Comparison of ENCODE assay signal across 8 cellular contexts in the genomic region with DNA sequence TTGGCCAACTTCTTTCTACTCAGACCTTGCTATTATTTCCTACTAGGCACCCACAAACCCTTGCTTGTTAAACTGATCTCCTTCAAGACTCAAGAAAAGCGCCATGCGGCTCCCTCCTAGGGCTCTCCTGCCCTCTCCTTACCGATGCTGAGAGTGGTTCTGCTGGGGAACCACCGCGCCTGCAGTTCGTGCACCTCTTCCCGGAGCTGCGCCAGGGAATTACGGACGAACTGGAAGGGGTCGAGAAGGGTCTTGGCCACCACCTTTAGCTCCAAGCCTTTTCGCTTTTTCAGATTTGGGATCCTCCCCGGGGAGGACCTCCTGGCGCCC.
DNase-seq lines count a peak whose midpoint lies in the region; ATAC-seq and TF ChIP-seq lines count a peak whose summit lies in the region.
"Not testable (repeated sequence)": the region's sequence is repeated elsewhere in the genome, so short reads cannot be mapped to it uniquely, and the experiment has no call there.

No MANE protein-coding gene starts in this region.

- DNase-seq in CD8-positive, alpha-beta T cell; NB4 (ENCODE audit: low read depth); colonic mucosa; Right ventricle myocardium inferior (ENCODE audit: missing footprints); lower lobe of right lung; progenitor cell of endocrine pancreas (ENCODE audit: low spot score, unreplicated experiment); upper lobe of left lung: not testable (repeated sequence)

- H3K27ac ChIP-seq in CD8-positive, alpha-beta T cell (ENCODE audit: low read depth, low read length); colonic mucosa; lower lobe of right lung; upper lobe of left lung: not testable (repeated sequence)

- not testable (repeated sequence) for H3K9me3 Mint-ChIP-seq in CD8-positive, alpha-beta T cell; activated T-helper 17 cell treated with anti-CD3 and anti-CD28 coated beads, Interleukin-2, amount 50 U/mL, for 72 hours; progenitor cell of endocrine pancreas (ENCODE audit: low read depth)

- CTCF ChIA-PET in CD8-positive, alpha-beta T cell (lab: Charles Lee): not testable (repeated sequence)

- H3K36me3 ChIP-seq in CD8-positive, alpha-beta T cell (ENCODE audit: insufficient read depth, low read length); colonic mucosa; lower lobe of right lung; upper lobe of left lung: not testable (repeated sequence)

- peaks cover 15% of the 10 kb centered on the region for H3K27me3 Mint-ChIP-seq in CD8-positive, alpha-beta T cell (ENCODE audit: low read depth)
- H3K27me3 Mint-ChIP-seq in activated T-helper 17 cell treated with anti-CD3 and anti-CD28 coated beads, Interleukin-2, amount 50 U/mL, for 72 hours: peaks cover 19% of the 10 kb centered on the region
- H3K27me3 Mint-ChIP-seq in progenitor cell of endocrine pancreas: peaks cover 46% of the 10 kb centered on the region

- 5 to 8% methylated on average over 13 to 14 of the region's 14 CpGs for WGBS in upper lobe of left lung, 2 donors

- not testable (repeated sequence) for H3K9me3 ChIP-seq in CD8-positive, alpha-beta T cell (ENCODE audit: low read length); colonic mucosa; lower lobe of right lung; upper lobe of left lung

- not testable (repeated sequence) for TF ChIP-seq CTCF in CD8-positive, alpha-beta T cell (IDR thresholded peaks at IDR 0.05); NB4 (IDR thresholded peaks at IDR 0.05; ENCODE audit: low read depth, low read length); colonic mucosa (IDR thresholded peaks at IDR 0.05); lower lobe of right lung (IDR thresholded peaks at IDR 0.05); progenitor cell of endocrine pancreas (IDR thresholded peaks at IDR 0.05; ENCODE audit: unreplicated experiment); upper lobe of left lung (IDR thresholded peaks at IDR 0.05)

- not testable (repeated sequence) for H3K4me3 ChIP-seq in CD8-positive, alpha-beta T cell (ENCODE audit: low read depth, low read length)
- H3K4me3 ChIP-seq in NB4 (ENCODE audit: low read depth, low read length) (peak overlapping the region; percentile 64), colonic mucosa (peak overlapping the region; percentile 20), lower lobe of right lung (peak overlapping the region; percentile 36), upper lobe of left lung (peak overlapping the region in 3 of 4 donors; percentile 30 to 45 (median 38))

- POLR2A ChIA-PET in CD8-positive, alpha-beta T cell (lab: Charles Lee): not testable (repeated sequence)

- not testable (repeated sequence) for H3K4me1 Mint-ChIP-seq in CD8-positive, alpha-beta T cell (ENCODE audit: low read depth); activated T-helper 17 cell treated with anti-CD3 and anti-CD28 coated beads, Interleukin-2, amount 50 U/mL, for 72 hours; progenitor cell of endocrine pancreas (ENCODE audit: low read depth)

- H3K4me3 Mint-ChIP-seq in CD8-positive, alpha-beta T cell: peak overlapping the region; percentile 1
- peak overlapping the region; percentile 69 for H3K4me3 Mint-ChIP-seq in activated T-helper 17 cell treated with anti-CD3 and anti-CD28 coated beads, Interleukin-2, amount 50 U/mL, for 72 hours
- peak overlapping the region; percentile 74 for H3K4me3 Mint-ChIP-seq in progenitor cell of endocrine pancreas (ENCODE audit: low read depth)

- H3K27ac Mint-ChIP-seq in CD8-positive, alpha-beta T cell; activated T-helper 17 cell treated with anti-CD3 and anti-CD28 coated beads, Interleukin-2, amount 50 U/mL, for 72 hours; progenitor cell of endocrine pancreas: not testable (repeated sequence)

- TF ChIP-seq EP300 in upper lobe of left lung (IDR thresholded peaks at IDR 0.05): not testable (repeated sequence)

- not testable (repeated sequence) for H3K36me3 Mint-ChIP-seq in CD8-positive, alpha-beta T cell; activated T-helper 17 cell treated with anti-CD3 and anti-CD28 coated beads, Interleukin-2, amount 50 U/mL, for 72 hours (ENCODE audit: low read depth); progenitor cell of endocrine pancreas (ENCODE audit: insufficient read depth)

- TF ChIP-seq POLR2A in NB4 (IDR thresholded peaks at IDR 0.05; ENCODE audit: extremely low read depth, insufficient read length); upper lobe of left lung (IDR thresholded peaks at IDR 0.05): not testable (repeated sequence)

- intact Hi-C loops in CD8-positive, alpha-beta T cell (cut with DNase I, micrococcal nuclease): loop anchor here in 1 of 2 experiments (5.0 kb wide), 1 partner anchor 352 kb away; no protein-coding TSS in a partner anchor
- intact Hi-C loops in colonic mucosa (cut with DNase I); lower lobe of right lung (cut with DNase I): not testable (repeated sequence)
- intact Hi-C loops in Right ventricle myocardium inferior (cut with DNase I): loop anchor here (5.0 kb wide), 2 partner anchors 337 to 352 kb away; no protein-coding TSS in a partner anchor

- ATAC-seq in CD8-positive, alpha-beta T cell; activated T-helper 17 cell treated with anti-CD3 and anti-CD28 coated beads, Interleukin-2, amount 50 U/mL, for 72 hours (replicated peaks); upper lobe of left lung (ENCODE audit: low FRiP score in 2 of 2): not testable (repeated sequence)
- ATAC-seq in Right ventricle myocardium inferior: peak; percentile 18
- ATAC-seq in lower lobe of right lung: peak in 1 of 2 donors; percentile 18

- not testable (repeated sequence) for H3K27me3 ChIP-seq in CD8-positive, alpha-beta T cell (ENCODE audit: insufficient read depth, low read length); upper lobe of left lung
- H3K27me3 ChIP-seq in colonic mucosa (peaks cover 19% of the 10 kb centered on the region), lower lobe of right lung (ENCODE audit: low read depth) (peaks cover 28% of the 10 kb centered on the region)

- not testable (repeated sequence) for H3K4me1 ChIP-seq in CD8-positive, alpha-beta T cell (ENCODE audit: insufficient read depth, low read length); colonic mucosa; lower lobe of right lung
- peaks cover 9 to 16% (median 14%) of the 10 kb centered on the region in 4 donors for H3K4me1 ChIP-seq in upper lobe of left lung

- not testable (repeated sequence) for H3K9ac ChIP-seq in colonic mucosa (ENCODE audit: low read depth in 2 of 2, low read length in 2 of 2)

Comparison
In these comparisons a context has a peak if more than half of its experiments do, and no peak if none do; other contexts are left out.
1. H3K4me3 Mint-ChIP-seq: peak in every context shown above with its lines; median percentile 74 in progenitor cell of endocrine pancreas; 69 in activated T-helper 17 cell treated with anti-CD3 and anti-CD28 coated beads, Interleukin-2, amount 50 U/mL, for 72 hours; 1 in CD8-positive, alpha-beta T cell.